8 cellular contexts compared by ENCODE assay signal in the genomic region with DNA sequence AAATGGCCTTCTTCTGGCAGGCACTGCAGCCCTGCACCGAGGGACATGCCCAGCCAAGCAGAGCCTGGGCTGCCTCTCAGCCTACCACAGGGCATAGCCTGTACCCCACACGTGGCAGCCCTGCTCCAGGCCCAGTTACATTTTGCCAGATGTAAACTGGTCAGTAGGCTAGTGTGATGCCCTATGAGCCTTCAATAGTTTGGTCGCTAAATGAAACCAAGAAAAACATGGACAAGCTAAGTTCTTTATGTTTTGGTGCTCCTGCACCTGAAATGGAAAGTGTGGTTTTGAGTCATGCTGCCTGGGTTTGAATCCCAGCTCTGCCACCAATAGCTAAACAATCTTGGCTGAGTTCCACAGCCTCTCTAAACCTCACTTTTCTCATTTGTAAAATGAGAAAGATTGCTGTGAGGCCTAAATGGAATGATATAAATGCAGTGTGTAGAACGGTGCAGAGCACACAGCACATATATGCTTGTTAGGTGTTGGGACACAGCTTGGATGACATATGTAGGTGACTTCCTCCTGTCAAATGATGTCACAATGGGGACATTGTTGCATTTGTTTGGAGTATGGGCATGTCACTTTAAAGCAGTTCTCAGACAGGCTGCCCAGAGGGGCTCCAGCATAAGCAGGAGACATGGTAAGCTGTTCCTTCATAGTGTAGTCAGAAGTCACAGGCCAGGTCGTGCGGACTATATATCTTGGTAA. TPM values are rescaled to one million over a fixed set of nuclear protein-coding genes. Genes with fewer than 3 reads are reported as not detected.
A peak's percentile ranks its signal among the peaks of the same experiment; 100 is the strongest.
DNase-seq lines count a peak whose midpoint lies in the region; ATAC-seq, FAIRE-seq and TF ChIP-seq lines count a peak whose summit lies in the region.

No MANE protein-coding gene starts in this region.

- in situ Hi-C loops in gastrocnemius medialis (cut with MboI; ENCODE audit: low sequenced_read_pairs in 4 of 4), result no loop called here

- no peaks in the 10 kb centered on the region for H3K9me2 ChIP-seq in SK-N-SH

- POLR2A ChIA-PET in SK-N-SH (lab: Yijun Ruan, JAX), result no interaction called here

- H3K9me3 ChIP-seq in SK-N-SH (no peaks in the 10 kb centered on the region), gastrocnemius medialis (no peaks in the 10 kb centered on the region)

- 87% methylated on average over 6 of the region's 6 CpGs for WGBS in SK-N-SH (ENCODE audit: low lambda C conversion rate)

- no peak overlapping the region for H2AFZ ChIP-seq in SK-N-SH (ENCODE audit: low read depth)

- H4K20me1 ChIP-seq in SK-N-SH (ENCODE audit: insufficient read depth), result no peaks in the 10 kb centered on the region

- ATAC-seq in gastrocnemius medialis (no peak), HG03280 (IDR thresholded peaks at IDR 0.05; ENCODE audit: unreplicated experiment) (no peak), GM18505 (IDR thresholded peaks at IDR 0.05; ENCODE audit: unreplicated experiment) (no peak)

- H3F3A ChIP-seq in SK-N-SH (replicated peaks; ENCODE audit: insufficient read depth), result peaks cover 7% of the 10 kb centered on the region

- intact Hi-C loops in gastrocnemius medialis (cut with DNase I; ENCODE audit: low total_unique reads), result loop anchor here (1.0 kb wide), 1 partner anchor 8 kb away; no protein-coding TSS in a partner anchor

- H3K4me2 ChIP-seq in SK-N-SH, result no peak overlapping the region

- peak; percentile 12 for FAIRE-seq in GM18507 (lab: Jason Lieb, UNC)

- TF ChIP-seq POLR2A in gastrocnemius medialis (IDR thresholded peaks at IDR 0.05), result no peak
- TF ChIP-seq POLR2A in GM18505 (IDR thresholded peaks at IDR 0.05; ENCODE audit: borderline replicate concordance, extremely low read depth, insufficient read depth, insufficient read length), result no peak

- peaks cover 3 to 10% of the 10 kb centered on the region in 2 experiments for H3K36me3 ChIP-seq in SK-N-SH (replicated peaks in 1 of 2; ENCODE audit: control insufficient read depth in 1 of 2, insufficient read depth in 2 of 2, low read length in 1 of 2)
- H3K36me3 ChIP-seq in gastrocnemius medialis, result no peaks in the 10 kb centered on the region

- TF ChIP-seq CTCF in SK-N-SH (IDR thresholded peaks at IDR 0.05), result no peak
- TF ChIP-seq CTCF in fibroblast of mammary gland (conservative IDR thresholded peaks at IDR 0.05; ENCODE audit: control insufficient read depth, insufficient read depth, low read depth, low read length), result no peak
- TF ChIP-seq CTCF in gastrocnemius medialis (IDR thresholded peaks at IDR 0.05 in 4 of 5, conservative IDR thresholded peaks at IDR 0.05 in 1 of 5), result no peak

- CTCF ChIA-PET in SK-N-SH (lab: Yijun Ruan, JAX), result interaction anchor here (0.6 to 3.4 kb wide), 12 partner anchors 11 to 151 kb away, joined by 3 to 13 read pairs (median 4); no protein-coding TSS in a partner anchor

- no peak overlapping the region for H3K4me3 ChIP-seq in SK-N-SH (ENCODE audit: low read depth in 2 of 2, low read length in 1 of 2)
- H3K4me3 ChIP-seq in fibroblast of mammary gland (ENCODE audit: control insufficient read depth, low read depth, low read length), result no peak overlapping the region
- no peak overlapping the region for H3K4me3 ChIP-seq in gastrocnemius medialis

- no peak for TF ChIP-seq RAD21 in SK-N-SH (IDR thresholded peaks at IDR 0.05; ENCODE audit: low read length)

- no peak overlapping the region for H3K9ac ChIP-seq in SK-N-SH

- H3K4me1 ChIP-seq in SK-N-SH (ENCODE audit: control insufficient read depth in 1 of 2, insufficient read depth in 2 of 2, low read depth in 1 of 2, low read length in 1 of 2), result peaks cover 13 to 21% of the 10 kb centered on the region in 2 experiments; a peak in 2 of 4 replicates
- peaks cover 48 to 58% of the 10 kb centered on the region in 2 donors for H3K4me1 ChIP-seq in gastrocnemius medialis

- H3K27me3 ChIP-seq in SK-N-SH (ENCODE audit: insufficient read depth), result no peaks in the 10 kb centered on the region
- H3K27me3 ChIP-seq in gastrocnemius medialis, result no peaks in the 10 kb centered on the region

- DNase-seq in GM18507 (ENCODE audit: extremely low spot score, insufficient read length, low read depth), result no peak
- DNase-seq in SK-N-SH, result no peak
- DNase-seq in fibroblast of mammary gland (ENCODE audit: low read depth), result peak; percentile 56
- no peak for DNase-seq in gastrocnemius medialis
- no peak for DNase-seq in NCI-H2227 treated with DMSO at 0.1 percent for 48 hours (lab: John Stamatoyannopoulos, UW)
- DNase-seq in OCI-M1 (lab: John Stamatoyannopoulos, UW), result no peak

- TF ChIP-seq EP300 in SK-N-SH (IDR thresholded peaks at IDR 0.05; ENCODE audit: borderline replicate concordance in 1 of 2, low read depth in 1 of 2, low read length in 1 of 2), result no peak

- H3K79me2 ChIP-seq in SK-N-SH (ENCODE audit: insufficient read depth), result peaks cover 60% of the 10 kb centered on the region

- H3K27ac ChIP-seq in SK-N-SH (ENCODE audit: low read depth in 2 of 2, low read length in 1 of 2), result no peak overlapping the region; a peak in 1 of 4 replicates
- H3K27ac ChIP-seq in gastrocnemius medialis, result peak overlapping the region; percentile 82 to 96 (median 95)

TF ChIP-seq in SK-N-SH, 30 proteins besides CTCF, POLR2A, EP300 and RAD21:
- no peak for TF ChIP-seq EZH2phosphoT487 (IDR thresholded peaks at IDR 0.05; ENCODE audit: borderline replicate concordance, low read depth)
- no peak for TF ChIP-seq SMC3 (IDR thresholded peaks at IDR 0.05; ENCODE audit: low read depth, low read length)
- peak; percentile 28; the same call in 1 of the 2 replicates for TF ChIP-seq FOSL2 (IDR thresholded peaks at IDR 0.05; ENCODE audit: borderline replicate concordance, low read depth)
- peak; percentile 34; the same call in 1 of the 2 replicates for TF ChIP-seq TCF12 (IDR thresholded peaks at IDR 0.05)
- TF ChIP-seq NFIC (IDR thresholded peaks at IDR 0.05; ENCODE audit: borderline replicate concordance), result peak; percentile 26; the same call in 1 of the 2 replicates

RNA-seq across cellular contexts. Expression of a gene that starts 57.4 kb away (rescaled TPM):
- 10.1 and 11.3 TPM in 2 replicates for polyA plus RNA-seq in SK-N-SH (2012; rRNA removed)
- polyA plus RNA-seq in SK-N-SH (2012; cell fraction: cytosol; rRNA removed), result 11.6 and 11.7 TPM in 2 replicates
- 20.0 and 21.9 TPM in 2 replicates for polyA plus RNA-seq in SK-N-SH (2012; cell fraction: nucleus; rRNA removed)
- total RNA-seq in gastrocnemius medialis, result 100 to 1,000 TPM; 160 to 415 (median 232) TPM

Comparison
In these comparisons a context has a peak if more than half of its experiments do, and no peak if none do; other contexts are left out.
1. H3K27ac ChIP-seq: peak in gastrocnemius medialis (4 of 4); none in SK-N-SH (0 of 2).